Comparison of ENCODE assay signal across 9 cellular contexts in genomic region chr5:131671994-131672655, GRCh38.
DNase-seq lines count a peak whose midpoint lies in the region; ATAC-seq, FAIRE-seq and TF ChIP-seq lines count a peak whose summit lies in the region.
"Had no signal": no experiment of that assay in that cellular context is flagged by ENCODE, and none has a peak within 500 bp of the region (broad histone marks: within the 10 kb centered on the region; RNA-seq: fewer than 3 reads in every experiment).

No MANE protein-coding gene starts in this region.

- TF ChIP-seq CTCF in AG09319 (IDR thresholded peaks at IDR 0.05; ENCODE audit: low read depth, low read length) (no peak), nephron progenitor cell (IDR thresholded peaks at IDR 0.05) (no peak)

- FAIRE-seq in H54 (lab: Jason Lieb, UNC), result no peak

- H3K4me1 Mint-ChIP-seq in nephron progenitor cell, result peaks cover 13% of the 10 kb centered on the region

- peak overlapping the region; percentile 7 for H3K4me3 Mint-ChIP-seq in nephron progenitor cell

- peaks cover 66% of the 10 kb centered on the region for H3K36me3 Mint-ChIP-seq in nephron progenitor cell (ENCODE audit: low read depth)

- H3K27ac Mint-ChIP-seq in nephron progenitor cell, result peak overlapping the region; percentile 96

- DNase-seq in AG09319 (ENCODE audit: extremely low read depth, low read depth), result peak; percentile 63
- DNase-seq in OCI-M1 (lab: John Stamatoyannopoulos, UW), result peak; percentile 54
- peak; percentile 93 for DNase-seq in fibroblast of the conjunctiva (ENCODE audit: low read depth)
- DNase-seq in nephron progenitor cell, result no peak
- DNase-seq in NCI-H1105 (lab: John Stamatoyannopoulos, UW), result no peak
- DNase-seq in H54 (ENCODE audit: insufficient read length, low spot score), result no peak
- DNase-seq in SHP77 treated with DMSO at 0.1 percent for 48 hours (lab: John Stamatoyannopoulos, UW), result no peak
- DNase-seq: MV-4-11 had no signal

- no peaks in the 10 kb centered on the region for H3K9me3 Mint-ChIP-seq in nephron progenitor cell

- H3K27me3 Mint-ChIP-seq in nephron progenitor cell (ENCODE audit: low read depth, poor library complexity), result no peaks in the 10 kb centered on the region

- TF ChIP-seq POLR2A in H54 (IDR thresholded peaks at IDR 0.05; ENCODE audit: low read depth, low read length), result no peak

- no peak for ATAC-seq in GM18868 (IDR thresholded peaks at IDR 0.05; ENCODE audit: unreplicated experiment)

Comparison
In these comparisons a context has a peak if more than half of its experiments do, and no peak if none do; other contexts are left out.
1. DNase-seq: peak in AG09319 (single experiment), OCI-M1 (single experiment) and fibroblast of the conjunctiva (single experiment); none in nephron progenitor cell (single experiment), NCI-H1105 (single experiment), H54 (single experiment) and SHP77 treated with DMSO at 0.1 percent for 48 hours (single experiment).